Comparison of ENCODE assay signal across 12 cellular contexts in the genomic region with DNA sequence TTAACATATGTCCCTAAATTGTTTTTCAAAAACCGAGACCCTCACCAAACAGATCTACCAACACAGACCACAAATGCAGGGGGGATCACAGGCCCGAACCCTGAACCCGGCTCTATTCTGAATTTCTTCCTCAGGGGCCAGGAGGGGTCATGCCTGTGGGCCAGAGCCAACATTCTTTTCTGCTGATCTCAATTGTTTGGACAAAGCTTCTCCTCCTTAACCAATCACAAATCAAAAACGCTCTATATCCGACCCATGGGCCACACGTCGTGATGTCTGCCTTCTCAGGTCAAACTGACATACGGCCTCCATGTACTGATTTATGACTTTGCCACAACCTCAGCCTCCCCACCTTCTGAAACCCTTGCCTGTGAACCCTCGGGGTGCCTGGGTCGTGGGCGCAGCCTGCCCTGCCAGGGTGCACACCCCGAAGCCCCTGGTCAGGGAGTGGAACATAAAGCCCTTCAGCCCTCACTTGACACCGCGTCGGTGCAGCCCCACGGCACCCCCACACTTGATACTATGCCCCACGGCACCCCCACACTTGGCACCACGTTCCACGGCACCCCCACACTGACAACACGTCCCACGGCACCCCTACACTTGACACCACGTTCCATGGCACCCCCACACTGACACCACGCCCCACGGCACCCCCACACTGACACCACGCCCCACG. TPM values are rescaled to one million over a fixed set of nuclear protein-coding genes. Genes with fewer than 3 reads are reported as not detected.
A peak's percentile ranks its signal among the peaks of the same experiment; 100 is the strongest.
DNase-seq lines count a peak whose midpoint lies in the region; ATAC-seq, FAIRE-seq and TF ChIP-seq lines count a peak whose summit lies in the region.
"Had no signal": no experiment of that assay in that cellular context is flagged by ENCODE, and none has a peak within 500 bp of the region (broad histone marks: within the 10 kb centered on the region; RNA-seq: fewer than 3 reads in every experiment).

No MANE protein-coding gene starts in this region.

- H3K36me3 ChIP-seq in right atrium auricular region (no peaks in the 10 kb centered on the region), mesodermal cell (ENCODE audit: control insufficient read depth, insufficient read depth, low read length) (peaks cover 53% of the 10 kb centered on the region)

- DNase-seq in Right ventricle myocardium inferior (ENCODE audit: missing footprints), result peak; percentile 30
- DNase-seq in right atrium auricular region (ENCODE audit: low spot score), result no peak
- DNase-seq in dedifferentiated amniotic fluid mesenchymal stem cell (ENCODE audit: extremely low spot score), result peak; percentile 46
- peak; percentile 85 for DNase-seq in urothelium cell line (ENCODE audit: low spot score)
- DNase-seq in GM13977 (ENCODE audit: low spot score), result no peak
- DNase-seq in germinal center (ENCODE audit: low spot score), result no peak
- DNase-seq: activated B cell treated with CpG ODN at 0.5 μM for 24 hours; activated gamma-delta T cell; AML-193; stimulated activated CD4-positive, alpha-beta T cell treated with anti-CD3 and anti-CD28 coated beads, Interleukin-2, amount 100 ng/mL, for 48 hours had no signal

- in situ Hi-C loops in GM13977 (cut with MboI; ENCODE audit: low pct_unique_long_range_greater_than_20kb, low sequenced_read_pairs, unreplicated experiment), result no loop called here

- WGBS in mesodermal cell (ENCODE audit: insufficient coverage in 2 of 2), 2 experiments, result 89 to 90% methylated on average over 11 to 16 of the region's 26 CpGs

- H3K4me3 ChIP-seq in right atrium auricular region, result no peak overlapping the region
- no peak overlapping the region for H3K4me3 ChIP-seq in mesodermal cell (ENCODE audit: extremely low read depth, insufficient read depth, low read length, poor library complexity, severe bottlenecking)

- no peak for ATAC-seq in Right ventricle myocardium inferior
- ATAC-seq in GM21423 (IDR thresholded peaks at IDR 0.05; ENCODE audit: unreplicated experiment), result no peak

- intact Hi-C loops in Right ventricle myocardium inferior (cut with DNase I), result no loop called here

- no peaks in the 10 kb centered on the region for H3K27me3 ChIP-seq in right atrium auricular region

- peak; percentile 83 for FAIRE-seq in urothelium cell line (lab: Jason Lieb, UNC)

- no peaks in the 10 kb centered on the region for H3K9me3 ChIP-seq in right atrium auricular region
- no peaks in the 10 kb centered on the region for H3K9me3 ChIP-seq in mesodermal cell (ENCODE audit: control insufficient read depth, low read length)

- TF ChIP-seq CTCF in right atrium auricular region (IDR thresholded peaks at IDR 0.05) (no peak), GM13977 (IDR thresholded peaks at IDR 0.05; ENCODE audit: extremely low read depth, insufficient read depth, missing control alignments) (no peak)

- no peak overlapping the region for H3K27ac ChIP-seq in right atrium auricular region
- H3K27ac ChIP-seq in mesodermal cell (ENCODE audit: low read depth, low read length, severe bottlenecking), result peak overlapping the region; percentile 61

- H3K4me1 ChIP-seq in right atrium auricular region (peaks cover 0 to 40% of the 10 kb centered on the region in 2 donors), mesodermal cell (ENCODE audit: control insufficient read depth, insufficient read depth, low read length, poor library complexity, severe bottlenecking) (peaks cover 33% of the 10 kb centered on the region)

RNA-seq across cellular contexts. Expression of a gene that starts 58.4 kb away (rescaled TPM):
- total RNA-seq in Right ventricle myocardium inferior (0.32 TPM), right atrium auricular region (1 to 10 TPM in 1 of 2 donors, under 1 TPM in 1; 0.59 to 2.7 TPM)
- 0.41 TPM for polyA plus RNA-seq in mesodermal cell (2013, experiment 1 of 2)
- 0.35 TPM for polyA plus RNA-seq in mesodermal cell (2013, experiment 2 of 2)

Comparison
In these comparisons a context has a peak if more than half of its experiments do, and no peak if none do; other contexts are left out.
1. DNase-seq: peak in Right ventricle myocardium inferior (single experiment), dedifferentiated amniotic fluid mesenchymal stem cell (single experiment) and urothelium cell line (single experiment); none in right atrium auricular region (single experiment), GM13977 (single experiment) and germinal center (single experiment).